ENCODE assay signal across 14 cellular contexts in genomic region chr2:180367831-180368230, GRCh38.
A peak's percentile ranks its signal among the peaks of the same experiment; 100 is the strongest.
DNase-seq lines count a peak whose midpoint lies in the region; ATAC-seq, FAIRE-seq and TF ChIP-seq lines count a peak whose summit lies in the region.
"Had no signal": no experiment of that assay in that cellular context is flagged by ENCODE, and none has a peak within 500 bp of the region (broad histone marks: within the 10 kb centered on the region; RNA-seq: fewer than 3 reads in every experiment).

No MANE protein-coding gene starts in this region.

- no peak overlapping the region for H3K4me3 ChIP-seq in bronchial epithelial cell (ENCODE audit: low read depth, low read length)
- no peak overlapping the region for H3K4me3 ChIP-seq in mucosa of descending colon
- H3K4me3 ChIP-seq in SJCRH30: no peak overlapping the region
- H3K4me3 ChIP-seq: spleen, tibial artery had no signal

- H3K4me1 ChIP-seq in mucosa of descending colon (ENCODE audit: low read depth) (no peaks in the 10 kb centered on the region), SJCRH30 (peaks cover 42% of the 10 kb centered on the region)
- H3K4me1 ChIP-seq: Caco-2, spleen, tibial artery had no signal

- no peak for TF ChIP-seq CTCF in bronchial epithelial cell (IDR thresholded peaks at IDR 0.05; ENCODE audit: insufficient read depth, low read length, severe bottlenecking)
- no peak for TF ChIP-seq CTCF in mucosa of descending colon (IDR thresholded peaks at IDR 0.05)

- peak; percentile 98 for ATAC-seq in mucosa of descending colon

- H3K36me3 ChIP-seq in bronchial epithelial cell (ENCODE audit: control insufficient read depth, insufficient read depth, low read length): no peaks in the 10 kb centered on the region
- no peaks in the 10 kb centered on the region for H3K36me3 ChIP-seq in mucosa of descending colon (ENCODE audit: low read depth)
- H3K36me3 ChIP-seq in SJCRH30: no peaks in the 10 kb centered on the region
- H3K36me3 ChIP-seq: neutrophil, spleen, tibial artery had no signal

- no peak for FAIRE-seq in bronchial epithelial cell (lab: Jason Lieb, UNC)

- intact Hi-C loops in mucosa of descending colon (cut with DNase I, micrococcal nuclease): no loop called here

- H3K27me3 ChIP-seq in bronchial epithelial cell (ENCODE audit: control insufficient read depth, insufficient read depth, low read length): no peaks in the 10 kb centered on the region
- no peaks in the 10 kb centered on the region for H3K27me3 ChIP-seq in SJCRH30
- H3K27me3 ChIP-seq: neutrophil, spleen, tibial artery had no signal

- no peaks in the 10 kb centered on the region for H3K9me3 ChIP-seq in mucosa of descending colon
- H3K9me3 ChIP-seq in SJCRH30 (replicated peaks): no peaks in the 10 kb centered on the region
- H3K9me3 ChIP-seq: Caco-2, neutrophil, tibial artery had no signal

- H3K27ac ChIP-seq in SJCRH30: no peak overlapping the region
- H3K27ac ChIP-seq: neutrophil, spleen, tibial artery had no signal

- DNase-seq in HT-29 (ENCODE audit: low spot score): peak; percentile 62
- peak; percentile 39 for DNase-seq in NCI-H2196 (lab: John Stamatoyannopoulos, UW; ENCODE audit: unreplicated experiment)
- DNase-seq in bronchial epithelial cell (ENCODE audit: low read depth): peak; percentile 41
- peak in 1 of 3 donors; percentile 18 for DNase-seq in mucosa of descending colon
- DNase-seq in stimulated activated CD4-positive, alpha-beta T cell treated with anti-CD3 and anti-CD28 coated beads, Interleukin-2, amount 100 ng/mL, for 48 hours: no peak
- no peak for DNase-seq in SJCRH30
- DNase-seq in activated CD4-positive, alpha-beta T cell treated with anti-CD3 and anti-CD28 coated beads, Interleukin-2, amount 50 U/mL, for 48 hours: no peak
- DNase-seq: activated CD4-positive, alpha-beta T cell treated with anti-CD3 and anti-CD28 coated beads, Interleukin-2, amount 10 ng/mL, durations not matched to agents 24 days and 14 days; Caco-2; NCI-H1436 treated with DMSO at 0.1 percent for 48 hours; spleen; T-helper 1 cell; tibial artery had no signal

Comparison
In these comparisons a context has a peak if more than half of its experiments do, and no peak if none do; other contexts are left out.
1. DNase-seq: peak in HT-29 (single experiment), NCI-H2196 (single experiment) and bronchial epithelial cell (single experiment); none in stimulated activated CD4-positive, alpha-beta T cell treated with anti-CD3 and anti-CD28 coated beads, Interleukin-2, amount 100 ng/mL, for 48 hours (0 of 2), SJCRH30 (0 of 2) and activated CD4-positive, alpha-beta T cell treated with anti-CD3 and anti-CD28 coated beads, Interleukin-2, amount 50 U/mL, for 48 hours (0 of 2).